Comparison of ENCODE assay signal across 28 cellular contexts in genomic region chr19:54551293-54551692, GRCh38. TPM values are rescaled to one million over a fixed set of nuclear protein-coding genes. Genes with fewer than 3 reads are reported as not detected.
DNase-seq lines count a peak whose midpoint lies in the region; ATAC-seq and TF ChIP-seq lines count a peak whose summit lies in the region.
"Had no signal": no experiment of that assay in that cellular context is flagged by ENCODE, and none has a peak within 500 bp of the region (broad histone marks: within the 10 kb centered on the region; RNA-seq: fewer than 3 reads in every experiment).

No MANE protein-coding gene starts in this region.

- peaks cover 4% of the 10 kb centered on the region for H3K9me3 Mint-ChIP-seq in activated naive CD8-positive, alpha-beta T cell treated with anti-CD3 and anti-CD28 coated beads, Interleukin-2, amount 10 ng/mL, durations not matched to agents 7 days and 5 days
- H3K9me3 Mint-ChIP-seq in activated naive CD8-positive, alpha-beta T cell treated with anti-CD3 and anti-CD28 coated beads for 36 hours, result peaks cover 1% of the 10 kb centered on the region
- peaks cover 0 to 5% (median 0%) of the 10 kb centered on the region in 3 donors for H3K9me3 Mint-ChIP-seq in T-cell
- peaks cover 5% of the 10 kb centered on the region for H3K9me3 Mint-ChIP-seq in stimulated activated effector memory CD8-positive, alpha-beta T cell treated with anti-CD3 and anti-CD28 coated beads, Interleukin-12 subunit alpha, Interleukin-12 subunit beta, amount 100 ng/mL, for 72 hours
- H3K9me3 Mint-ChIP-seq in CD14-positive monocyte, result no peaks in the 10 kb centered on the region

- DNase-seq in activated naive CD8-positive, alpha-beta T cell treated with anti-CD3 and anti-CD28 coated beads, Interleukin-2, amount 10 ng/mL, durations not matched to agents 7 days and 5 days, result no peak
- no peak for DNase-seq in activated naive CD8-positive, alpha-beta T cell treated with anti-CD3 and anti-CD28 coated beads for 36 hours
- DNase-seq in T-cell, result peak in 24 of 34 experiments; percentile 8 to 56 (median 34)
- DNase-seq in stimulated activated effector memory CD8-positive, alpha-beta T cell treated with anti-CD3 and anti-CD28 coated beads, Interleukin-12 subunit alpha, Interleukin-12 subunit beta, amount 100 ng/mL, for 72 hours (ENCODE audit: low spot score in 2 of 2), result no peak
- DNase-seq in CD14-positive monocyte (ENCODE audit: low spot score), result no peak
- DNase-seq in NCI-H2196 (lab: John Stamatoyannopoulos, UW; ENCODE audit: unreplicated experiment), result no peak
- DNase-seq in foreskin fibroblast, result no peak
- DNase-seq: activated CD4-positive, alpha-beta T cell treated with anti-CD3 and anti-CD28 coated beads for 48 hours; activated naive CD4-positive, alpha-beta T cell; DMS 273 treated with DMSO at 0.1 percent for 48 hours; foreskin melanocyte; islet precursor cell; MM.1S; NCI-H146; NCI-H2171 treated with DMSO at 0.1 percent for 48 hours; NCI-H82; stimulated activated naive CD8-positive, alpha-beta T cell treated with anti-CD3 and anti-CD28 coated beads, Interleukin-15, Interleukin-2, amounts not matched to agents 100 U/mL and 50 U/mL, for 24 hours; T-helper 17 cell had no signal

- ATAC-seq in activated naive CD8-positive, alpha-beta T cell treated with anti-CD3 and anti-CD28 coated beads, Interleukin-2, amount 10 ng/mL, durations not matched to agents 7 days and 5 days (ENCODE audit: low read depth), result peak; percentile 33
- peak; percentile 53 for ATAC-seq in GM21381 (IDR thresholded peaks at IDR 0.05; ENCODE audit: unreplicated experiment)
- peak in 2 of 4 experiments; percentile 52 for ATAC-seq in T-cell (replicated peaks in 1 of 4)
- peak; percentile 61 for ATAC-seq in stimulated activated effector memory CD8-positive, alpha-beta T cell treated with anti-CD3 and anti-CD28 coated beads, Interleukin-12 subunit alpha, Interleukin-12 subunit beta, amount 100 ng/mL, for 72 hours
- ATAC-seq: A549; stimulated activated naive CD8-positive, alpha-beta T cell treated with anti-CD3 and anti-CD28 coated beads, Interleukin-15, Interleukin-2, amounts not matched to agents 100 U/mL and 50 U/mL, for 24 hours; T-helper 17 cell had no signal

- intact Hi-C loops in CD14-positive monocyte (cut with micrococcal nuclease), result no loop called here

- no peak overlapping the region for H3K27ac Mint-ChIP-seq in activated naive CD8-positive, alpha-beta T cell treated with anti-CD3 and anti-CD28 coated beads, Interleukin-2, amount 10 ng/mL, durations not matched to agents 7 days and 5 days
- no peak overlapping the region for H3K27ac Mint-ChIP-seq in activated naive CD8-positive, alpha-beta T cell treated with anti-CD3 and anti-CD28 coated beads for 36 hours
- H3K27ac Mint-ChIP-seq in T-cell (no peak overlapping the region), CD14-positive monocyte (no peak overlapping the region)
- no peak overlapping the region for H3K27ac Mint-ChIP-seq in stimulated activated effector memory CD8-positive, alpha-beta T cell treated with anti-CD3 and anti-CD28 coated beads, Interleukin-12 subunit alpha, Interleukin-12 subunit beta, amount 100 ng/mL, for 72 hours
- H3K27ac Mint-ChIP-seq: T-helper 17 cell had no signal

- POLR2A ChIA-PET in activated naive CD8-positive, alpha-beta T cell treated with anti-CD3 and anti-CD28 coated beads, Interleukin-2, amount 10 ng/mL, durations not matched to agents 7 days and 5 days (lab: Charles Lee), result no interaction called here
- POLR2A ChIA-PET in T-cell (lab: Charles Lee), result no interaction called here

- TF ChIP-seq CTCF in CD14-positive monocyte (IDR thresholded peaks at IDR 0.05) (no peak), foreskin fibroblast (IDR thresholded peaks at IDR 0.05; ENCODE audit: low read depth, low read length) (no peak)

- CTCF ChIA-PET in T-cell (lab: Charles Lee), result no interaction called here

- peaks cover 13% of the 10 kb centered on the region for H3K27me3 Mint-ChIP-seq in activated naive CD8-positive, alpha-beta T cell treated with anti-CD3 and anti-CD28 coated beads, Interleukin-2, amount 10 ng/mL, durations not matched to agents 7 days and 5 days
- H3K27me3 Mint-ChIP-seq in activated naive CD8-positive, alpha-beta T cell treated with anti-CD3 and anti-CD28 coated beads for 36 hours, result peaks cover 38% of the 10 kb centered on the region
- H3K27me3 Mint-ChIP-seq in T-cell (peaks cover 14 to 23% of the 10 kb centered on the region in 2 donors), CD14-positive monocyte (ENCODE audit: low read depth in 3 of 3) (peaks cover 16 to 24% (median 20%) of the 10 kb centered on the region in 3 donors)

- no peaks in the 10 kb centered on the region for H3K36me3 Mint-ChIP-seq in activated naive CD8-positive, alpha-beta T cell treated with anti-CD3 and anti-CD28 coated beads, Interleukin-2, amount 10 ng/mL, durations not matched to agents 7 days and 5 days
- no peaks in the 10 kb centered on the region for H3K36me3 Mint-ChIP-seq in activated naive CD8-positive, alpha-beta T cell treated with anti-CD3 and anti-CD28 coated beads for 36 hours
- H3K36me3 Mint-ChIP-seq in T-cell (no peaks in the 10 kb centered on the region), CD14-positive monocyte (no peaks in the 10 kb centered on the region)
- H3K36me3 Mint-ChIP-seq in stimulated activated effector memory CD8-positive, alpha-beta T cell treated with anti-CD3 and anti-CD28 coated beads, Interleukin-12 subunit alpha, Interleukin-12 subunit beta, amount 100 ng/mL, for 72 hours, result no peaks in the 10 kb centered on the region

- peaks cover 7% of the 10 kb centered on the region for H3K4me1 Mint-ChIP-seq in activated naive CD8-positive, alpha-beta T cell treated with anti-CD3 and anti-CD28 coated beads, Interleukin-2, amount 10 ng/mL, durations not matched to agents 7 days and 5 days
- H3K4me1 Mint-ChIP-seq in activated naive CD8-positive, alpha-beta T cell treated with anti-CD3 and anti-CD28 coated beads for 36 hours, result peaks cover 5% of the 10 kb centered on the region
- H3K4me1 Mint-ChIP-seq in T-cell (peaks cover 0 to 7% (median 3%) of the 10 kb centered on the region in 3 donors), CD14-positive monocyte (peaks cover 12% of the 10 kb centered on the region)
- H3K4me1 Mint-ChIP-seq in stimulated activated effector memory CD8-positive, alpha-beta T cell treated with anti-CD3 and anti-CD28 coated beads, Interleukin-12 subunit alpha, Interleukin-12 subunit beta, amount 100 ng/mL, for 72 hours, result peaks cover 16% of the 10 kb centered on the region
- H3K4me1 Mint-ChIP-seq: T-helper 17 cell had no signal

- H3K4me3 Mint-ChIP-seq in activated naive CD8-positive, alpha-beta T cell treated with anti-CD3 and anti-CD28 coated beads, Interleukin-2, amount 10 ng/mL, durations not matched to agents 7 days and 5 days, result no peak overlapping the region
- H3K4me3 Mint-ChIP-seq in activated naive CD8-positive, alpha-beta T cell treated with anti-CD3 and anti-CD28 coated beads for 36 hours, result no peak overlapping the region
- H3K4me3 Mint-ChIP-seq in T-cell (no peak overlapping the region), CD14-positive monocyte (no peak overlapping the region)
- H3K4me3 Mint-ChIP-seq in stimulated activated effector memory CD8-positive, alpha-beta T cell treated with anti-CD3 and anti-CD28 coated beads, Interleukin-12 subunit alpha, Interleukin-12 subunit beta, amount 100 ng/mL, for 72 hours, result no peak overlapping the region
- H3K4me3 Mint-ChIP-seq: T-helper 17 cell had no signal

- H3K4me3 ChIP-seq in foreskin fibroblast (ENCODE audit: low read depth in 1 of 2, low read length in 2 of 2), result no peak overlapping the region
- H3K4me3 ChIP-seq: A549, pancreas, right lobe of liver, SJSA1, thyroid gland had no signal

RNA-seq across cellular contexts. Expression of gene LILRA2, which starts 22.3 kb away (rescaled TPM):
- under 1 TPM in 1 of 2 experiments, not detected in 1; 0.65 TPM for total RNA-seq in activated naive CD8-positive, alpha-beta T cell treated with anti-CD3 and anti-CD28 coated beads, Interleukin-2, amount 10 ng/mL, durations not matched to agents 7 days and 5 days
- total RNA-seq in activated naive CD8-positive, alpha-beta T cell treated with anti-CD3 and anti-CD28 coated beads for 36 hours, result not detected
- under 1 TPM in 4 of 5 donors, not detected in 1; 0.16 to 0.47 (median 0.37) TPM for total RNA-seq in T-cell
- 100 to 1,000 TPM; 377 to 451 TPM for polyA plus RNA-seq in CD14-positive monocyte
- total RNA-seq: astrocyte, epithelial cell of proximal tubule, lung microvascular endothelial cell, myocyte, SJSA1 had no signal
- polyA plus RNA-seq: A549 had no signal

RNA-seq across cellular contexts. Expression of gene LILRA1, which starts 42.1 kb away (rescaled TPM):
- total RNA-seq in activated naive CD8-positive, alpha-beta T cell treated with anti-CD3 and anti-CD28 coated beads, Interleukin-2, amount 10 ng/mL, durations not matched to agents 7 days and 5 days, result not detected
- total RNA-seq in activated naive CD8-positive, alpha-beta T cell treated with anti-CD3 and anti-CD28 coated beads for 36 hours, result not detected
- under 1 TPM in 1 of 5 donors, not detected in 4; 0.43 TPM for total RNA-seq in T-cell
- 100 to 1,000 TPM in 1 of 2 donors, 10 to 100 TPM in 1; 88.5 to 151 TPM for polyA plus RNA-seq in CD14-positive monocyte
- total RNA-seq: astrocyte, epithelial cell of proximal tubule, lung microvascular endothelial cell, myocyte, SJSA1 had no signal
- polyA plus RNA-seq: A549 had no signal

RNA-seq across cellular contexts. Expression of gene LAIR2, which starts 48.7 kb away (rescaled TPM):
- total RNA-seq in activated naive CD8-positive, alpha-beta T cell treated with anti-CD3 and anti-CD28 coated beads, Interleukin-2, amount 10 ng/mL, durations not matched to agents 7 days and 5 days, result under 1 TPM in 1 of 2 experiments, not detected in 1; 0.62 TPM
- total RNA-seq in activated naive CD8-positive, alpha-beta T cell treated with anti-CD3 and anti-CD28 coated beads for 36 hours, result 1 to 10 TPM; 1.8 to 2.4 TPM
- 10 to 100 TPM in 1 of 5 donors, 1 to 10 TPM in 3, under 1 TPM in 1; 0.49 to 16.7 (median 1.3) TPM for total RNA-seq in T-cell
- polyA plus RNA-seq in CD14-positive monocyte, result under 1 TPM in 1 of 2 donors, not detected in 1; 0.38 TPM
- total RNA-seq: astrocyte, epithelial cell of proximal tubule, lung microvascular endothelial cell, myocyte, pancreas, SJSA1, thyroid gland had no signal
- polyA plus RNA-seq: A549, pancreas had no signal

Comparison
In these comparisons a context has a peak if more than half of its experiments do, and no peak if none do; other contexts are left out.
1. DNase-seq: peak in T-cell (24 of 34); none in activated naive CD8-positive, alpha-beta T cell treated with anti-CD3 and anti-CD28 coated beads, Interleukin-2, amount 10 ng/mL, durations not matched to agents 7 days and 5 days (single experiment), activated naive CD8-positive, alpha-beta T cell treated with anti-CD3 and anti-CD28 coated beads for 36 hours (single experiment), stimulated activated effector memory CD8-positive, alpha-beta T cell treated with anti-CD3 and anti-CD28 coated beads, Interleukin-12 subunit alpha, Interleukin-12 subunit beta, amount 100 ng/mL, for 72 hours (0 of 2), CD14-positive monocyte (single experiment), NCI-H2196 (single experiment) and foreskin fibroblast (0 of 2).